In genomic region chr4:53120801-53121200, GRCh38 we compare ENCODE assay signal across 19 cellular contexts.
DNase-seq lines count a peak whose midpoint lies in the region; ATAC-seq and TF ChIP-seq lines count a peak whose summit lies in the region.
"Had no signal": no experiment of that assay in that cellular context is flagged by ENCODE, and none has a peak within 500 bp of the region (broad histone marks: within the 10 kb centered on the region; RNA-seq: fewer than 3 reads in every experiment).

No MANE protein-coding gene starts in this region.

- no peak for TF ChIP-seq POLR2A in heart left ventricle (IDR thresholded peaks at IDR 0.05)

- H3K36me3 Mint-ChIP-seq in progenitor cell of endocrine pancreas (ENCODE audit: insufficient read depth) = no peaks in the 10 kb centered on the region

- H3K27me3 ChIP-seq in heart left ventricle (no peaks in the 10 kb centered on the region), right cardiac atrium (ENCODE audit: control insufficient read depth, insufficient read depth) (no peaks in the 10 kb centered on the region), tibial artery (no peaks in the 10 kb centered on the region)

- H3K27ac ChIP-seq in heart left ventricle (peak overlapping the region in 8 of 12 donors; percentile 18 to 79 (median 50)), right cardiac atrium (ENCODE audit: low read length) (peak overlapping the region; percentile 69), tibial artery (peak overlapping the region; percentile 62 to 74)

- no peak overlapping the region for H3K4me3 Mint-ChIP-seq in progenitor cell of endocrine pancreas (ENCODE audit: low read depth)
- H3K4me3 Mint-ChIP-seq: H9, IgD-negative memory B cell had no signal

- H3K9me3 ChIP-seq in heart left ventricle (no peaks in the 10 kb centered on the region), right cardiac atrium (ENCODE audit: control insufficient read depth, low read length) (no peaks in the 10 kb centered on the region), tibial artery (no peaks in the 10 kb centered on the region)

- no peaks in the 10 kb centered on the region for H3K9me3 Mint-ChIP-seq in progenitor cell of endocrine pancreas (ENCODE audit: low read depth)
- H3K9me3 Mint-ChIP-seq: H9, IgD-negative memory B cell had no signal

- H3K4me3 ChIP-seq in heart left ventricle = no peak overlapping the region
- H3K4me3 ChIP-seq in right cardiac atrium (ENCODE audit: low read length) = no peak overlapping the region
- H3K4me3 ChIP-seq in tibial artery = no peak overlapping the region

- H3K36me3 ChIP-seq in heart left ventricle = no peaks in the 10 kb centered on the region
- H3K36me3 ChIP-seq in tibial artery = no peaks in the 10 kb centered on the region

- H3K27ac Mint-ChIP-seq in progenitor cell of endocrine pancreas = peak overlapping the region; percentile 71
- H3K27ac Mint-ChIP-seq: IgD-negative memory B cell had no signal

- peaks cover 0 to 35% (median 16%) of the 10 kb centered on the region in 12 donors for H3K4me1 ChIP-seq in heart left ventricle
- H3K4me1 ChIP-seq in right cardiac atrium (ENCODE audit: control insufficient read depth, insufficient read depth, low read length) = peaks cover 2% of the 10 kb centered on the region
- peaks cover 0 to 45% (median 11%) of the 10 kb centered on the region in 4 donors for H3K4me1 ChIP-seq in tibial artery

- intact Hi-C loops in heart left ventricle (cut with DNase I) (loop anchor here in 1 of 10 donors (10.0 kb wide), 1 partner anchor 96 kb away; no protein-coding TSS in a partner anchor), cardiac septum (cut with DNase I) (no loop called here), right cardiac atrium (cut with DNase I) (loop anchor here in 1 of 4 donors (10.0 kb wide), 1 partner anchor 96 kb away; no protein-coding TSS in a partner anchor), tibial artery (cut with DNase I; ENCODE audit: low total_unique reads) (no loop called here)

- DNase-seq in heart left ventricle (peak in 2 of 5 donors; percentile 20 to 28), cardiac septum (ENCODE audit: low spot score) (no peak), right cardiac atrium (peak in 2 of 3 donors; percentile 29 to 75), progenitor cell of endocrine pancreas (ENCODE audit: low spot score, unreplicated experiment) (no peak), tibial artery (no peak), GM19238 (ENCODE audit: insufficient read length, low spot score) (no peak), HCEC 1CT (no peak)
- DNase-seq: 8988T, C1 segment of cervical spinal cord, DMS153, EL, H9, NCI-H146, NCI-H2227 treated with DMSO at 0.1 percent for 48 hours, NCI-H526, OCI-M1, RPMI8226 had no signal

- 43 to 69% (median 58%) methylated on average over 6 of the region's 6 CpGs for WGBS in heart left ventricle, 4 donors
- 41% methylated on average over 6 of the region's 6 CpGs for WGBS in right cardiac atrium

- TF ChIP-seq CTCF in heart left ventricle (IDR thresholded peaks at IDR 0.05) (no peak), progenitor cell of endocrine pancreas (IDR thresholded peaks at IDR 0.05; ENCODE audit: unreplicated experiment) (no peak), tibial artery (IDR thresholded peaks at IDR 0.05) (no peak)

- H3K4me1 Mint-ChIP-seq in progenitor cell of endocrine pancreas (ENCODE audit: low read depth) = peaks cover 39% of the 10 kb centered on the region

- ATAC-seq in heart left ventricle (peak in 3 of 4 donors; percentile 70 to 71 (median 70)), right cardiac atrium (peak; percentile 73 to 78), GM18909 (IDR thresholded peaks at IDR 0.05; ENCODE audit: poor library complexity, unreplicated experiment) (no peak)

- no peaks in the 10 kb centered on the region for H3K27me3 Mint-ChIP-seq in progenitor cell of endocrine pancreas
- H3K27me3 Mint-ChIP-seq: IgD-negative memory B cell had no signal

Comparison
In these comparisons a context has a peak if more than half of its experiments do, and no peak if none do; other contexts are left out.
1. DNase-seq: peak in right cardiac atrium (2 of 3); none in cardiac septum (single experiment), progenitor cell of endocrine pancreas (single experiment), tibial artery (0 of 2), GM19238 (single experiment) and HCEC 1CT (single experiment).
2. Peak in every context shown above with its lines, with median percentiles within 50 percentile points of each other: H3K27ac ChIP-seq.